1 cellular context compared by ENCODE assay signal in genomic region chr2:226403360-226403759, GRCh38.
TF ChIP-seq lines count a peak whose summit lies in the region.

No MANE protein-coding gene starts in this region.

TF ChIP-seq in GM23338, 12 proteins besides CTCF, POLR2A, EP300 and RAD21:
- no peak for TF ChIP-seq EZH2phosphoT487 (IDR thresholded peaks at IDR 0.05; ENCODE audit: unreplicated experiment)
- no peak for TF ChIP-seq ZNF114 (CRISPR knock-in tag; IDR thresholded peaks at IDR 0.05)
